ENCODE assay signal across 19 cellular contexts in the genomic region with DNA sequence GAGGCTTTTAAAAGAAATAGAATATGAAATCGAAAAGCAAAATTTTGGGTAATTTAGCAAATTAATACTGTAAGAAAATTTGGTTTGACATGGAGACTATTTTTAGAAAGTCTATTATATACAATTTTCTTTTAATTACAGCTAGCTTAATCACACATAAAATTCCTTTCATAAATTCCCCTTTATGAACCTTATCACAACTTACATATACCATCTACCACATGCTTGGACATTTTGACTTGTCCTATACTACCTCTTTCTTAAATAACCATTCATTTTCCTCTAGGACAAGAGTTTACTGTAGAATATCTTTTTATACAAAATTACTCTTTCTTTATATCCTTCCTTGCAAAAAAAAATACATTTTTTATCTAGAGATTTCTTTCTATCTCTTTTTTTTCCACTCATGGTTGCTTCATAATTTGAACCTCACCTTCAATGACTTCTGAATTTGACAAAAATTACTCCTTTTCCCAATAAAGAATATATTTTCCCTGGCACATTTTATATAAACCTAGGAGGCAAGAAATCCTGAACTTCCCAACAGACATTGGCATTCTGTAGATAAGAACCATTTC.
"Had no signal": no experiment of that assay in that cellular context is flagged by ENCODE, and none has a peak within 500 bp of the region (broad histone marks: within the 10 kb centered on the region; RNA-seq: fewer than 3 reads in every experiment).

No MANE protein-coding gene starts in this region.

- H3K36me3 ChIP-seq: colonic mucosa, esophagus squamous epithelium, left lung, pancreas had no signal

- H3K9me3 ChIP-seq: body of pancreas, colonic mucosa, pancreas had no signal

- H3K36me3 Mint-ChIP-seq: activated naive CD8-positive, alpha-beta T cell; naive B cell; stimulated activated effector memory CD8-positive, alpha-beta T cell treated with anti-CD3 and anti-CD28 coated beads, Interleukin-12 subunit alpha, Interleukin-12 subunit beta, amount 100 ng/mL, for 72 hours had no signal

- H3K4me3 ChIP-seq: body of pancreas, colonic mucosa, esophagus squamous epithelium, left lung, pancreas had no signal

- ATAC-seq: activated CD4-positive, CD25-positive, alpha-beta regulatory T cell treated with anti-CD3 and anti-CD28 coated beads, Interleukin-2, amount 50 U/mL, for 24 hours; body of pancreas; left lung; pancreas; stimulated activated effector memory CD8-positive, alpha-beta T cell treated with anti-CD3 and anti-CD28 coated beads, Interleukin-12 subunit alpha, Interleukin-12 subunit beta, amount 100 ng/mL, for 72 hours had no signal

- DNase-seq: activated CD4-positive, alpha-beta T cell treated with anti-CD3 and anti-CD28 coated beads, Interleukin-2, amount 50 U/mL, for 1 hour; activated CD8-positive, alpha-beta memory T cell treated with anti-CD3 and anti-CD28 coated beads for 24 hours; activated gamma-delta T cell treated with Interleukin-2 at 50 U/mL for 16 hours; amniotic stem cell; body of pancreas; central memory CD4-positive, alpha-beta T cell; colonic mucosa; esophagus squamous epithelium; foreskin fibroblast; glutamatergic neuron; hypothalamus; kidney; left lung; mammary epithelial cell; naive B cell; pancreas had no signal

- H3K27me3 Mint-ChIP-seq: naive B cell had no signal

- H3K4me3 Mint-ChIP-seq: activated naive CD8-positive, alpha-beta T cell; stimulated activated effector memory CD8-positive, alpha-beta T cell treated with anti-CD3 and anti-CD28 coated beads, Interleukin-12 subunit alpha, Interleukin-12 subunit beta, amount 100 ng/mL, for 72 hours had no signal

- H3K27ac ChIP-seq: body of pancreas, colonic mucosa, esophagus squamous epithelium, left lung, pancreas had no signal

- H3K27me3 ChIP-seq: body of pancreas, colonic mucosa, esophagus squamous epithelium, left lung, pancreas had no signal

- H3K27ac Mint-ChIP-seq: activated naive CD8-positive, alpha-beta T cell; stimulated activated effector memory CD8-positive, alpha-beta T cell treated with anti-CD3 and anti-CD28 coated beads, Interleukin-12 subunit alpha, Interleukin-12 subunit beta, amount 100 ng/mL, for 72 hours had no signal

- H3K4me1 ChIP-seq: body of pancreas, colonic mucosa, esophagus squamous epithelium, pancreas had no signal

- H3K4me1 Mint-ChIP-seq: stimulated activated effector memory CD8-positive, alpha-beta T cell treated with anti-CD3 and anti-CD28 coated beads, Interleukin-12 subunit alpha, Interleukin-12 subunit beta, amount 100 ng/mL, for 72 hours had no signal
